In genomic region chr18:45374878-45375630, GRCh38 we compare ENCODE assay signal across 1 cellular context.
A peak's percentile ranks its signal among the peaks of the same experiment; 100 is the strongest.
TF ChIP-seq lines count a peak whose summit lies in the region.

No MANE protein-coding gene starts in this region.

TF ChIP-seq in K562, 482 proteins besides CTCF, POLR2A, EP300 and RAD21 (continued from another document):
- TF ChIP-seq, protein P1, sequence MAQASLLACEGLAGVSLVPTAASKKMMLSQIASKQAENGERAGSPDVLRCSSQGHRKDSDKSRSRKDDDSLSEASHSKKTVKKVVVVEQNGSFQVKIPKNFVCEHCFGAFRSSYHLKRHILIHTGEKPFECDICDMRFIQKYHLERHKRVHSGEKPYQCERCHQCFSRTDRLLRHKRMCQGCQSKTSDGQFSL (CRISPR knock-in tag; IDR thresholded peaks at IDR 0.05) = no peak
- TF ChIP-seq, protein P1 (tag; IDR thresholded peaks at IDR 0.05) = 0 out of 4 replicates have a peak, but pooled peaks of 1 of the 2 experiments have one; percentile 60
- TF ChIP-seq ZNF76 (CRISPR knock-in tag; IDR thresholded peaks at IDR 0.05; ENCODE audit: borderline replicate concordance) (peak; percentile 68; the same call in 1 of the 2 replicates), MAFG (tag; conservative IDR thresholded peaks at IDR 0.05) (peak; percentile 39; the same call in 1 of the 2 replicates), CBFB (CRISPR knock-in tag; IDR thresholded peaks at IDR 0.05) (no peak), NFE2 (IDR thresholded peaks at IDR 0.05; ENCODE audit: low read depth) (peak; percentile 40; the same call in 1 of the 2 replicates), ZNF79 (CRISPR knock-in tag; IDR thresholded peaks at IDR 0.05; ENCODE audit: low read depth) (peak; percentile 58; the same call in 1 of the 2 replicates), ZBTB9 (CRISPR knock-in tag; IDR thresholded peaks at IDR 0.05) (peak; percentile 61; the same call in 1 of the 2 replicates), ZNF589 (CRISPR knock-in tag; IDR thresholded peaks at IDR 0.05; ENCODE audit: low read depth) (peak; percentile 89), HIVEP1 (CRISPR knock-in tag; IDR thresholded peaks at IDR 0.05) (0 out of 2 replicates have a peak, but pooled peaks have one; percentile 66), ZNF316 (IDR thresholded peaks at IDR 0.05) (peak; percentile 40; the same call in 1 of the 2 replicates), ASH1L (IDR thresholded peaks at IDR 0.05; ENCODE audit: borderline replicate concordance, low read depth, partially characterized antibody) (no peak), GATAD2B (IDR thresholded peaks at IDR 0.05; ENCODE audit: borderline replicate concordance) (no peak), SMARCC2 (IDR thresholded peaks at IDR 0.05; ENCODE audit: low read depth) (no peak), ZNF639 (CRISPR knock-in tag; conservative IDR thresholded peaks at IDR 0.05 in 1 of 2, IDR thresholded peaks at IDR 0.05 in 1 of 2) (peak in 1 of 2 experiments; percentile 74; a peak in 2 of 4 replicates), CREB3 (tag; conservative IDR thresholded peaks at IDR 0.05; ENCODE audit: low read depth) (peak; percentile 52; the same call in 1 of the 2 replicates), GABPA (tag; conservative IDR thresholded peaks at IDR 0.05; ENCODE audit: low read depth) (no peak), XRCC5 (IDR thresholded peaks at IDR 0.05; ENCODE audit: low read depth, low read length) (no peak), TARDBP (IDR thresholded peaks at IDR 0.05) (no peak), MEF2D (tag; conservative IDR thresholded peaks at IDR 0.05; ENCODE audit: low read depth) (0 out of 2 replicates have a peak, but pooled peaks have one; percentile 40), C11orf30 (IDR thresholded peaks at IDR 0.05; ENCODE audit: low read depth) (peak; percentile 46; the same call in 1 of the 2 replicates), ZNF175 (CRISPR knock-in tag; IDR thresholded peaks at IDR 0.05; ENCODE audit: low read depth) (peak; percentile 80), ZBTB1 (CRISPR knock-in tag; IDR thresholded peaks at IDR 0.05; ENCODE audit: borderline replicate concordance, low read depth) (no peak), PYGO2 (tag; IDR thresholded peaks at IDR 0.05) (0 out of 2 replicates have a peak, but pooled peaks have one; percentile 49), PBX2 (CRISPR knock-in tag; IDR thresholded peaks at IDR 0.05; ENCODE audit: low read depth) (no peak), PBX2 (tag; conservative IDR thresholded peaks at IDR 0.05; ENCODE audit: low read depth) (0 out of 2 replicates have a peak, but pooled peaks have one; percentile 17), GTF2A2 (tag; IDR thresholded peaks at IDR 0.05) (peak; percentile 42; the same call in 1 of the 2 replicates), SMAD4 (CRISPR knock-in tag; conservative IDR thresholded peaks at IDR 0.05) (peak; percentile 62; the same call in 1 of the 2 replicates), NFIX (CRISPR knock-in tag; IDR thresholded peaks at IDR 0.05; ENCODE audit: low read depth) (no peak), ZC3H4 (CRISPR knock-in tag; IDR thresholded peaks at IDR 0.05; ENCODE audit: borderline replicate concordance) (no peak)
- TF ChIP-seq, protein P2, sequence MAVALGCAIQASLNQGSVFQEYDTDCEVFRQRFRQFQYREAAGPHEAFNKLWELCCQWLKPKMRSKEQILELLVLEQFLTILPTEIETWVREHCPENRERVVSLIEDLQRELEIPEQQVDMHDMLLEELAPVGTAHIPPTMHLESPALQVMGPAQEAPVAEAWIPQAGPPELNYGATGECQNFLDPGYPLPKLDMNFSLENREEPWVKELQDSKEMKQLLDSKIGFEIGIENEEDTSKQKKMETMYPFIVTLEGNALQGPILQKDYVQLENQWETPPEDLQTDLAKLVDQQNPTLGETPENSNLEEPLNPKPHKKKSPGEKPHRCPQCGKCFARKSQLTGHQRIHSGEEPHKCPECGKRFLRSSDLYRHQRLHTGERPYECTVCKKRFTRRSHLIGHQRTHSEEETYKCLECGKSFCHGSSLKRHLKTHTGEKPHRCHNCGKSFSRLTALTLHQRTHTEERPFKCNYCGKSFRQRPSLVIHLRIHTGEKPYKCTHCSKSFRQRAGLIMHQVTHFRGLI (CRISPR knock-in tag; IDR thresholded peaks at IDR 0.05) = peak; percentile 42; the same call in 1 of the 2 replicates
